ENCODE assay signal across 8 cellular contexts in the genomic region with DNA sequence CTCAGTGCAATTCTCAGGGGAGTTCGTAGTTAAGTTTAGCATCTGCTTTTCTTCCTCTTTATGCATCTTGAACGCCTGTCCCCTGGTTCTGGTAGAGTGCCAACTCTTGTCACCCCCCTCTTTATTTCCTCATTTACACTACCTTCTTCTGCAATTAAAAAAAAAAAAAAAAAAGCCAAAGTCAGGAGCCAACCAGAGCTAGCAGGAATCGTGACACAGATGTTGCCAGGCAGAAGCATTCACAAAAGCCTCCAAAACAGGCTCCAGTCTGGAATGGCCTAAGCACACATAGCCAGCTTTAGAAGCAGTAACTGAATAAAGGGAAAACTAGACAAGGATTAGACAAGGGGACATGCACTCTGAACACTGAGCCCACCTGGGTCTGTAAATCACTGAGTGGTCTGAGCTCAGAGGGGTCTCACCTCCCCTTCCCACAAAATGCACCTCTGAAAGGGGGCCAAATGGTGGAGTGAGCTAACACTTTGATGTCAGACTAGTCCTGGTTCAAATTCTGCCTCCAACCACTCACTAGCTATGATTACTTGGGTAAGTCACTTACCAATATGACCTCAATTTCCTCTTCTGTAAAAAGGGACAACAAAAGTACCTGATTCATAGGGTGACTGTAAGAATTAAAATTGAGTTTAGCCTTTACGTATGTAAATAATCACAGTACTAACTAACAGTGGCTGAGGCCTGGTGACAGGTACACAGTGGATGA. TPM values are rescaled to one million over a fixed set of nuclear protein-coding genes. Genes with fewer than 3 reads are reported as not detected.
DNase-seq lines count a peak whose midpoint lies in the region; ATAC-seq and TF ChIP-seq lines count a peak whose summit lies in the region.

No MANE protein-coding gene starts in this region.

- H3K27me3 ChIP-seq in ACC112 (ENCODE audit: insufficient read depth, low read length) (no peaks in the 10 kb centered on the region), stomach smooth muscle (ENCODE audit: control insufficient read depth in 1 of 2, insufficient read depth in 2 of 2, low read length in 2 of 2) (no peaks in the 10 kb centered on the region)

- no peaks in the 10 kb centered on the region for H3K36me3 Mint-ChIP-seq in WTC11

- H3K4me3 ChIP-seq in ACC112 (ENCODE audit: low read depth, low read length), result no peak overlapping the region
- H3K4me3 ChIP-seq in stomach smooth muscle (ENCODE audit: low read length in 2 of 2), result peak overlapping the region; percentile 33 to 74

- peak overlapping the region; percentile 92 for H3K27ac Mint-ChIP-seq in WTC11

- CTCF ChIA-PET in WTC11 (lab: Charles Lee), result interaction anchor here (0.6 to 4.9 kb wide), 17 partner anchors 11 to 436 kb away, joined by 3 to 41 read pairs (median 3); a partner anchor contains a TSS

- ATAC-seq in WTC11 (peak; percentile 43), GM18511 (IDR thresholded peaks at IDR 0.05; ENCODE audit: unreplicated experiment) (no peak)

- peaks cover 39% of the 10 kb centered on the region for H3K4me1 Mint-ChIP-seq in WTC11

- TF ChIP-seq CTCF in WTC11 (IDR thresholded peaks at IDR 0.05), result no peak

- DNase-seq in NCI-H2196 treated with DMSO at 0.1 percent for 48 hours (lab: John Stamatoyannopoulos, UW; ENCODE audit: unreplicated experiment), result peak; percentile 67
- peak; percentile 48 for DNase-seq in WTC11 (ENCODE audit: low spot score)
- peak; percentile 29 for DNase-seq in effector CD8-positive, alpha-beta T cell (lab: John Stamatoyannopoulos, UW)
- DNase-seq in lung microvascular endothelial cell (ENCODE audit: low read depth in 2 of 2), result peak; percentile 75 to 86

- no peaks in the 10 kb centered on the region for H3K9me3 Mint-ChIP-seq in WTC11

- TF ChIP-seq POLR2A in GM19099 (IDR thresholded peaks at IDR 0.05; ENCODE audit: extremely low read depth, insufficient read length, low read depth), result peak; percentile 32

- peak overlapping the region in 1 of 2 donors; percentile 61 for H3K9ac ChIP-seq in stomach smooth muscle (ENCODE audit: low read length in 2 of 2)

- POLR2A ChIA-PET in WTC11 (lab: Charles Lee), result interaction anchor here (0.6 to 1.0 kb wide), 6 partner anchors 12 to 198 kb away, joined by 3 to 7 read pairs (median 3); no protein-coding TSS in a partner anchor

- H3K4me1 ChIP-seq in ACC112 (ENCODE audit: control insufficient read depth, insufficient read depth, low read length, unreplicated experiment) (peaks cover 4% of the 10 kb centered on the region), stomach smooth muscle (ENCODE audit: control insufficient read depth, insufficient read depth, low read length) (peaks cover 20% of the 10 kb centered on the region)

- no peak overlapping the region for H2AFZ ChIP-seq in ACC112 (ENCODE audit: low read length, unreplicated experiment)

- H3K27me3 Mint-ChIP-seq in WTC11 (ENCODE audit: low read depth), result no peaks in the 10 kb centered on the region

- H3K36me3 ChIP-seq in ACC112 (ENCODE audit: insufficient read depth, low read length) (no peaks in the 10 kb centered on the region), stomach smooth muscle (ENCODE audit: control insufficient read depth in 2 of 2, insufficient read depth in 2 of 2, low read length in 2 of 2) (no peaks in the 10 kb centered on the region)

- peak overlapping the region; percentile 60 for H3K4me3 Mint-ChIP-seq in WTC11

- H3K9me3 ChIP-seq in stomach smooth muscle (ENCODE audit: control insufficient read depth in 2 of 2, low read length in 2 of 2), result no peaks in the 10 kb centered on the region

- H3K27ac ChIP-seq in ACC112 (ENCODE audit: low read depth, low read length) (peak overlapping the region; percentile 58), stomach smooth muscle (ENCODE audit: low read length) (peak overlapping the region; percentile 56)

- H3K79me2 ChIP-seq in ACC112 (ENCODE audit: control insufficient read depth, insufficient read depth, low read length, unreplicated experiment), result no peaks in the 10 kb centered on the region

TF ChIP-seq in WTC11, 78 proteins besides CTCF, POLR2A, EP300 and RAD21:
- TF ChIP-seq CREM (CRISPR knock-in tag; IDR thresholded peaks at IDR 0.05) (peak; percentile 66; the same call in 1 of the 2 replicates), ZNF121 (CRISPR knock-in tag; IDR thresholded peaks at IDR 0.05) (no peak), NFYB (CRISPR knock-in tag; conservative IDR thresholded peaks at IDR 0.05; ENCODE audit: low read depth) (peak; percentile 89)
- TF ChIP-seq, protein P1, sequence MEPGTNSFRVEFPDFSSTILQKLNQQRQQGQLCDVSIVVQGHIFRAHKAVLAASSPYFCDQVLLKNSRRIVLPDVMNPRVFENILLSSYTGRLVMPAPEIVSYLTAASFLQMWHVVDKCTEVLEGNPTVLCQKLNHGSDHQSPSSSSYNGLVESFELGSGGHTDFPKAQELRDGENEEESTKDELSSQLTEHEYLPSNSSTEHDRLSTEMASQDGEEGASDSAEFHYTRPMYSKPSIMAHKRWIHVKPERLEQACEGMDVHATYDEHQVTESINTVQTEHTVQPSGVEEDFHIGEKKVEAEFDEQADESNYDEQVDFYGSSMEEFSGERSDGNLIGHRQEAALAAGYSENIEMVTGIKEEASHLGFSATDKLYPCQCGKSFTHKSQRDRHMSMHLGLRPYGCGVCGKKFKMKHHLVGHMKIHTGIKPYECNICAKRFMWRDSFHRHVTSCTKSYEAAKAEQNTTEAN (CRISPR knock-in tag; IDR thresholded peaks at IDR 0.05), result no peak

RNA-seq across cellular contexts. Expression of a gene that starts 2.0 kb away (rescaled TPM):
- total RNA-seq in WTC11 (2021) (28.2 to 47.6 TPM (median 44.3 TPM) in 3 replicates), lung microvascular endothelial cell (2.0 and 5.8 TPM in 2 replicates)

RNA-seq across cellular contexts. Expression of a gene that starts 38.9 kb away (rescaled TPM):
- total RNA-seq in WTC11 (2021), result 2,564 to 2,814 TPM (median 2,812 TPM) in 3 replicates
- 2,426 and 2,980 TPM in 2 replicates for total RNA-seq in lung microvascular endothelial cell

RNA-seq across cellular contexts. Expression of a gene that starts 53.2 kb away (rescaled TPM):
- 130 to 174 TPM (median 133 TPM) in 3 replicates for total RNA-seq in WTC11 (2021)
- total RNA-seq in lung microvascular endothelial cell, result 8.3 TPM in 2 replicates

Comparison
In these comparisons a context has a peak if more than half of its experiments do, and no peak if none do; other contexts are left out.
1. DNase-seq: peak in every context shown above with its lines; median percentile 80 in lung microvascular endothelial cell; 67 in NCI-H2196 treated with DMSO at 0.1 percent for 48 hours; 48 in WTC11; 29 in effector CD8-positive, alpha-beta T cell.
2. RNA of a gene that starts 53.2 kb away (total RNA-seq): 130 to 174 TPM in WTC11; 8.3 TPM in lung microvascular endothelial cell; every median in the first group is over 10 times any median in the second.